8 cellular contexts compared by ENCODE assay signal in the genomic region with DNA sequence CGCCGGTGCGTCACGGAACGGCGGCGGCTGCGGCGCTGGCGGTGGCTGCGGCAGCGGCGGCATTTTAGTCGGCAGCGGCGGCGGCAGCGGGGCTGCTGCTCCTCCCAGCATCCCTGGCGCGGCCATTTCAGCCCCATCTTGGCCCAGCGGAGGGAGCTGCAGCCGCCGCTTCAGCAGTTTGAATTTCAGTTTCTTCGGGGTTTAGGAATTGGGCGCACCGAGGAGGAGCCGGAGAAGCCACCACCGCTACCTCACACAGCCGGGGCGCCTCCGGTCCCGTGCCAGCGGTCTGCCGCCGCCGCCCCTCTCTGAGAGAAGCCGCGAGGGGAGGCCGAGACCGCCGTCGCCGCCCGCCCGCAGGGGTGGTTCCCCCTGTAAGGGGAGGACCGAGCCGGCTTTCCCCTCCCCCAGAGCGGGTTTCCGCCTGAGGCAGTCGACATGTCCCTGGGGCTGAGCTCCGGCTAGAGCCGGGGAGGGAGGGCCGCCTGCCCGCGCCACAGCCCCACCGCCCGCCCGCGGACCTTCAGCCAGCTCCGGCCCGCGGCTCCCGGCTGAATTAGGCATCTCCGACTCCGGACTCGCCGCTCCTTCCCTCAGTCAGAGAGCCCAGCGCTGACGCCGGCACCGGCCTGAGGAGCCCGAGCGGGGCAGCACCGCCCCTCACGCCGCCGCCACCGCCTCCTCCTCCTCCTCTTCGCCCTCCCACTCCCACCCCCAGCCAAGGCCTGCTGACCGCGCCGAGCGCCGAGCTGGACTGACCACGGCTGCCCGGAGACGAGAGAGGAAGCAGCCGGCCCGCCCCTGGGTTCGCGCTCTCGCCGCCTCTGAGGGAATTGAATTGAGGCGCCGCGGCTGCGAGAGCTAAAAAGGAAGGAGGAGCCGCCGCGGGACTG. TPM values are rescaled to one million over a fixed set of nuclear protein-coding genes. Genes with fewer than 3 reads are reported as not detected.
DNase-seq lines count a peak whose midpoint lies in the region; ATAC-seq and TF ChIP-seq lines count a peak whose summit lies in the region.

A gene (plus strand): TSS at position 67 of the 893 bp plus-strand sequence. CDS start 1,053 bp downstream, outside the sequence.

- no peaks in the 10 kb centered on the region for H3K9me3 Mint-ChIP-seq in activated naive CD4-positive, alpha-beta T cell treated with anti-CD3 and anti-CD28 coated beads, Interleukin-2, amount 10 ng/mL, durations not matched to agents 7 days and 5 days

- H3K4me3 ChIP-seq in GM06990 (replicated peaks; ENCODE audit: low read depth, low read length) (peak within 1 kb of the TSS; percentile 97), MG63 (peak within 1 kb of the TSS; percentile 79), SK-N-MC (peak within 1 kb of the TSS; percentile 88)

- H3K27ac Mint-ChIP-seq in activated naive CD4-positive, alpha-beta T cell treated with anti-CD3 and anti-CD28 coated beads, Interleukin-2, amount 10 ng/mL, durations not matched to agents 7 days and 5 days: peak within 1 kb of the TSS; percentile 91

- H3K36me3 Mint-ChIP-seq in activated naive CD4-positive, alpha-beta T cell treated with anti-CD3 and anti-CD28 coated beads, Interleukin-2, amount 10 ng/mL, durations not matched to agents 7 days and 5 days: peaks cover 18% of the 10 kb centered on the region

- ATAC-seq in omental fat pad (ENCODE audit: low FRiP score): peak; percentile 77

- H3K4me3 Mint-ChIP-seq in activated naive CD4-positive, alpha-beta T cell treated with anti-CD3 and anti-CD28 coated beads, Interleukin-2, amount 10 ng/mL, durations not matched to agents 7 days and 5 days: peak within 1 kb of the TSS; percentile 89

- TF ChIP-seq CTCF in GM06990 (IDR thresholded peaks at IDR 0.05; ENCODE audit: insufficient read depth, low read length, poor library complexity, severe bottlenecking) (no peak), omental fat pad (IDR thresholded peaks at IDR 0.05) (no peak)

- H3K4me1 Mint-ChIP-seq in activated naive CD4-positive, alpha-beta T cell treated with anti-CD3 and anti-CD28 coated beads, Interleukin-2, amount 10 ng/mL, durations not matched to agents 7 days and 5 days: peaks cover 34% of the 10 kb centered on the region

- DNase-seq in GM06990 (ENCODE audit: extremely low read depth, insufficient read length) (peak; percentile 97), HCEC 1CT (peak; percentile 95), MG63 (peak; percentile 97), SK-N-MC (ENCODE audit: low read depth, low spot score) (no peak), germinal center (ENCODE audit: low spot score) (peak; percentile 93), omental fat pad (ENCODE audit: low spot score) (peak; percentile 57)
- peak; percentile 94 for DNase-seq in activated naive CD4-positive, alpha-beta T cell treated with anti-CD3 and anti-CD28 coated beads, Interleukin-2, amount 10 ng/mL, durations not matched to agents 7 days and 5 days

- peaks cover 9% of the 10 kb centered on the region for H3K27me3 Mint-ChIP-seq in activated naive CD4-positive, alpha-beta T cell treated with anti-CD3 and anti-CD28 coated beads, Interleukin-2, amount 10 ng/mL, durations not matched to agents 7 days and 5 days

- H3K36me3 ChIP-seq in GM06990 (ENCODE audit: control insufficient read depth, insufficient read depth, low read length) (no peaks in the 10 kb centered on the region), MG63 (peaks cover 34% of the 10 kb centered on the region), SK-N-MC (ENCODE audit: insufficient read depth, low read length) (peaks cover 21% of the 10 kb centered on the region)

- H3K27ac ChIP-seq in SK-N-MC (peak within 1 kb of the TSS; percentile 99), temporal lobe (ENCODE audit: low read depth, low read length) (peak within 1 kb of the TSS; percentile 97)

- no peaks in the 10 kb centered on the region for H3K27me3 ChIP-seq in GM06990 (replicated peaks; ENCODE audit: control insufficient read depth, insufficient read depth, low read length)
- H3K27me3 ChIP-seq in MG63: no peaks in the 10 kb centered on the region

- no peaks in the 10 kb centered on the region for H3K9me3 ChIP-seq in MG63
- no peaks in the 10 kb centered on the region for H3K9me3 ChIP-seq in SK-N-MC (ENCODE audit: low read depth, low read length)

- peak within 1 kb of the TSS; percentile 94 for H3K9ac ChIP-seq in SK-N-MC (ENCODE audit: insufficient read length)

- CTCF ChIA-PET in activated naive CD4-positive, alpha-beta T cell treated with anti-CD3 and anti-CD28 coated beads, Interleukin-2, amount 10 ng/mL, durations not matched to agents 7 days and 5 days (lab: Charles Lee): interaction anchor here (0.9 to 2.0 kb wide), 7 partner anchors 9 to 87 kb away, joined by 3 to 6 read pairs (median 3); no protein-coding TSS in a partner anchor

RNA-seq across cellular contexts. Expression of the gene that starts here (rescaled TPM):
- total RNA-seq in MG63 (2014; rRNA removed; shearing (Covaris generic); ENCODE audit: low replicate concordance): 6.3 and 10.3 TPM in 2 replicates
- 10 to 100 TPM; 15.8 to 66.2 (median 22.9) TPM for total RNA-seq in omental fat pad
- total RNA-seq in temporal lobe: 22.4 TPM
